Comparison of ENCODE assay signal across 17 cellular contexts in genomic region chr2:197673606-197674005, GRCh38. TPM values are rescaled to one million over a fixed set of nuclear protein-coding genes. Genes with fewer than 3 reads are reported as not detected.
DNase-seq lines count a peak whose midpoint lies in the region; ATAC-seq and TF ChIP-seq lines count a peak whose summit lies in the region.
"Had no signal": no experiment of that assay in that cellular context is flagged by ENCODE, and none has a peak within 500 bp of the region (broad histone marks: within the 10 kb centered on the region; RNA-seq: fewer than 3 reads in every experiment).

No MANE protein-coding gene starts in this region.

- peaks cover 2% of the 10 kb centered on the region for H3K4me1 Mint-ChIP-seq in activated naive CD8-positive, alpha-beta T cell treated with anti-CD3 and anti-CD28 coated beads, Interleukin-2, amount 50 U/mL, for 24 hours

- WGBS in hepatocyte (ENCODE audit: low lambda C conversion rate, missing lambda C conversion rate) = 68% methylated on average over 1 of the region's 1 CpG
- WGBS in adrenal gland, 4 donors = 17 to 45% (median 39%) methylated on average over 1 of the region's 1 CpG

- H3K27me3 ChIP-seq in right atrium auricular region (no peaks in the 10 kb centered on the region), hepatocyte (no peaks in the 10 kb centered on the region), adrenal gland (no peaks in the 10 kb centered on the region)

- H2AFZ ChIP-seq in hepatocyte = no peak overlapping the region

- intact Hi-C loops in left ventricle myocardium superior (cut with micrococcal nuclease) (no loop called here), adrenal gland (cut with DNase I) (no loop called here)

- H3K9me2 ChIP-seq in hepatocyte (replicated peaks; ENCODE audit: insufficient read depth) = no peaks in the 10 kb centered on the region

- H3K9me3 Mint-ChIP-seq in activated naive CD8-positive, alpha-beta T cell treated with anti-CD3 and anti-CD28 coated beads, Interleukin-2, amount 50 U/mL, for 24 hours = no peaks in the 10 kb centered on the region
- H3K9me3 Mint-ChIP-seq: stimulated activated naive CD8-positive, alpha-beta T cell treated with anti-CD3 and anti-CD28 coated beads, Interleukin-15, amount 100 ng/mL, for 72 hours had no signal

- H3K4me3 ChIP-seq in right atrium auricular region (peak overlapping the region; percentile 8 to 47), hepatocyte (peak overlapping the region; percentile 8), adrenal gland (peak overlapping the region in 1 of 4 donors; percentile 45)

- peaks cover 9% of the 10 kb centered on the region for H3K27me3 Mint-ChIP-seq in activated naive CD8-positive, alpha-beta T cell treated with anti-CD3 and anti-CD28 coated beads, Interleukin-2, amount 50 U/mL, for 24 hours
- H3K27me3 Mint-ChIP-seq: stimulated activated naive CD8-positive, alpha-beta T cell treated with anti-CD3 and anti-CD28 coated beads, Interleukin-15, amount 100 ng/mL, for 72 hours had no signal

- H3K4me1 ChIP-seq in right atrium auricular region (peaks cover 0 to 3% of the 10 kb centered on the region in 2 donors), hepatocyte (ENCODE audit: insufficient read depth) (no peaks in the 10 kb centered on the region), adrenal gland (replicated peaks in 1 of 2) (peaks cover 4 to 20% of the 10 kb centered on the region in 2 donors)

- H3K9me3 ChIP-seq in right atrium auricular region (no peaks in the 10 kb centered on the region), hepatocyte (ENCODE audit: low read depth) (no peaks in the 10 kb centered on the region), adrenal gland (replicated peaks in 1 of 3) (no peaks in the 10 kb centered on the region)

- H3K27ac Mint-ChIP-seq in activated naive CD8-positive, alpha-beta T cell treated with anti-CD3 and anti-CD28 coated beads, Interleukin-2, amount 50 U/mL, for 24 hours = no peak overlapping the region
- H3K27ac Mint-ChIP-seq: stimulated activated naive CD8-positive, alpha-beta T cell treated with anti-CD3 and anti-CD28 coated beads, Interleukin-15, amount 100 ng/mL, for 72 hours had no signal

- peak overlapping the region; percentile 64 for H3K4me2 ChIP-seq in hepatocyte

- no peak for ATAC-seq in left ventricle myocardium superior
- no peak for ATAC-seq in activated naive CD8-positive, alpha-beta T cell treated with anti-CD3 and anti-CD28 coated beads, Interleukin-2, amount 50 U/mL, for 24 hours
- ATAC-seq in HG02588 (IDR thresholded peaks at IDR 0.05; ENCODE audit: unreplicated experiment) = no peak
- ATAC-seq: stimulated activated naive CD8-positive, alpha-beta T cell treated with anti-CD3 and anti-CD28 coated beads, Interleukin-15, amount 100 ng/mL, for 72 hours had no signal

- no peak for TF ChIP-seq CTCF in right atrium auricular region (IDR thresholded peaks at IDR 0.05)
- TF ChIP-seq CTCF in hepatocyte (IDR thresholded peaks at IDR 0.05; ENCODE audit: poor library complexity) = no peak
- no peak for TF ChIP-seq CTCF in adrenal gland (IDR thresholded peaks at IDR 0.05)

- H3K4me3 Mint-ChIP-seq in activated naive CD8-positive, alpha-beta T cell treated with anti-CD3 and anti-CD28 coated beads, Interleukin-2, amount 50 U/mL, for 24 hours = no peak overlapping the region
- H3K4me3 Mint-ChIP-seq: stimulated activated naive CD8-positive, alpha-beta T cell treated with anti-CD3 and anti-CD28 coated beads, Interleukin-15, amount 100 ng/mL, for 72 hours had no signal

- H3K36me3 ChIP-seq in right atrium auricular region (no peaks in the 10 kb centered on the region), hepatocyte (replicated peaks; ENCODE audit: insufficient read depth, low read depth) (no peaks in the 10 kb centered on the region), adrenal gland (replicated peaks in 1 of 2) (no peaks in the 10 kb centered on the region)

- H4K20me1 ChIP-seq in hepatocyte (ENCODE audit: insufficient read depth, poor library complexity, severe bottlenecking) = no peaks in the 10 kb centered on the region

- no peaks in the 10 kb centered on the region for H3K36me3 Mint-ChIP-seq in activated naive CD8-positive, alpha-beta T cell treated with anti-CD3 and anti-CD28 coated beads, Interleukin-2, amount 50 U/mL, for 24 hours (ENCODE audit: low read depth)

- DNase-seq in right atrium auricular region (ENCODE audit: low spot score) (no peak), left ventricle myocardium superior (no peak), hepatocyte (ENCODE audit: low spot score) (no peak), pons (ENCODE audit: low spot score) (peak; percentile 56), GOT3 (lab: John Stamatoyannopoulos, UW) (no peak), adrenal gland (no peak)
- DNase-seq in activated naive CD8-positive, alpha-beta T cell treated with anti-CD3 and anti-CD28 coated beads, Interleukin-2, amount 50 U/mL, for 24 hours = no peak
- DNase-seq: ACHN; activated CD4-positive, alpha-beta T cell treated with anti-CD3 and anti-CD28 coated beads, Interleukin-2, amount 50 U/mL, for 4 hours; activated effector memory CD4-positive, alpha-beta T cell treated with Interleukin-2 at 50 U/mL for 16 hours; COR-L47; NK-92 treated with Interleukin-12 subunit alpha and Interleukin-12 subunit beta, amount 100 ng/mL, for 24 hours; SIG-M5; stimulated activated naive CD8-positive, alpha-beta T cell treated with anti-CD3 and anti-CD28 coated beads, Interleukin-15, amount 100 ng/mL, for 72 hours had no signal

- no peak for TF ChIP-seq POLR2A in adrenal gland (IDR thresholded peaks at IDR 0.05)

- H3K79me2 ChIP-seq in hepatocyte = peaks cover 15% of the 10 kb centered on the region

- H3K27ac ChIP-seq in right atrium auricular region (no peak overlapping the region), hepatocyte (no peak overlapping the region), adrenal gland (no peak overlapping the region)
- H3K27ac ChIP-seq: epithelial cell of prostate, HL-60 had no signal

RNA-seq across cellular contexts. Expression of gene RFTN2, which starts 1.8 kb away (rescaled TPM):
- 10 to 100 TPM in 1 of 2 donors, 1 to 10 TPM in 1; 4.5 to 11.6 TPM for total RNA-seq in right atrium auricular region
- 7.5 TPM for total RNA-seq in left ventricle myocardium superior
- total RNA-seq in hepatocyte = 8.1 and 8.7 TPM in 2 replicates
- 2.0 and 2.3 TPM in 2 replicates for polyA plus RNA-seq in hepatocyte
- 10 to 100 TPM in 5 of 8 donors, 1 to 10 TPM in 3; 2.1 to 15.8 (median 11.2) TPM for total RNA-seq in adrenal gland
- 1 to 10 TPM; 1.2 to 2.2 (median 1.9) TPM for polyA plus RNA-seq in adrenal gland

RNA-seq across cellular contexts. Expression of gene MARS2, which starts 31.6 kb away (rescaled TPM):
- total RNA-seq in right atrium auricular region = 1 to 10 TPM; 4.4 to 7.1 TPM
- 6.7 TPM for total RNA-seq in left ventricle myocardium superior
- 7.8 and 8.4 TPM in 2 replicates for total RNA-seq in hepatocyte
- 3.5 and 6.3 TPM in 2 replicates for polyA plus RNA-seq in hepatocyte
- 10 to 100 TPM in 4 of 8 donors, 1 to 10 TPM in 4; 7.0 to 24.9 (median 10.3) TPM for total RNA-seq in adrenal gland
- 10 to 100 TPM in 1 of 3 donors, 1 to 10 TPM in 2; 1.1 to 14.8 (median 2.0) TPM for polyA plus RNA-seq in adrenal gland
